ENCODE assay signal across 18 cellular contexts in genomic region chr6:156174026-156174880, GRCh38.
DNase-seq lines count a peak whose midpoint lies in the region; TF ChIP-seq lines count a peak whose summit lies in the region.
"Had no signal": no experiment of that assay in that cellular context is flagged by ENCODE, and none has a peak within 500 bp of the region (broad histone marks: within the 10 kb centered on the region; RNA-seq: fewer than 3 reads in every experiment).

No MANE protein-coding gene starts in this region.

- no peaks in the 10 kb centered on the region for H3K27me3 ChIP-seq in A673 (replicated peaks; ENCODE audit: insufficient read depth, low read depth, low read length, poor library complexity)
- H3K27me3 ChIP-seq: MG63, neutrophil, tibial artery had no signal

- TF ChIP-seq CTCF in A673 (conservative IDR thresholded peaks at IDR 0.05; ENCODE audit: low read depth, low read length): no peak

- H3K27ac ChIP-seq in A673 (ENCODE audit: low read depth, low read length, poor library complexity, severe bottlenecking): no peak overlapping the region
- H3K27ac ChIP-seq: neutrophil, tibial artery had no signal

- H3K27ac Mint-ChIP-seq in activated CD4-positive, alpha-beta memory T cell treated with anti-CD3 and anti-CD28 coated beads, Interleukin-2, amount 10 ng/mL, durations not matched to agents 7 days and 5 days: peak overlapping the region; percentile 64
- peak overlapping the region; percentile 2 for H3K27ac Mint-ChIP-seq in stimulated activated naive CD8-positive, alpha-beta T cell treated with anti-CD3 and anti-CD28 coated beads, Interleukin-15, Interleukin-2, amounts not matched to agents 100 ng/mL and 50 ng/mL, for 24 hours
- H3K27ac Mint-ChIP-seq: activated B cell treated with CpG ODN at 0.5 μM for 24 hours; activated T-helper 1 cell treated with anti-CD3 and anti-CD28 coated beads, Interleukin-12 subunit alpha, Interleukin-12 subunit beta, Interleukin-2, Interleukin-4 antibody, amounts not matched to agents 30 ng/mL and 10 ng/mL and 1 ng/mL, durations not matched to agents 14 hours and 24 hours and 36 hours had no signal

- no peaks in the 10 kb centered on the region for H3K27me3 Mint-ChIP-seq in activated CD4-positive, alpha-beta memory T cell treated with anti-CD3 and anti-CD28 coated beads, Interleukin-2, amount 10 ng/mL, durations not matched to agents 7 days and 5 days
- no peaks in the 10 kb centered on the region for H3K27me3 Mint-ChIP-seq in stimulated activated naive CD8-positive, alpha-beta T cell treated with anti-CD3 and anti-CD28 coated beads, Interleukin-15, Interleukin-2, amounts not matched to agents 100 ng/mL and 50 ng/mL, for 24 hours
- H3K27me3 Mint-ChIP-seq: activated B cell treated with CpG ODN at 0.5 μM for 24 hours had no signal

- H3K4me1 ChIP-seq in A673 (ENCODE audit: insufficient read depth, low read length, poor library complexity, severe bottlenecking): no peaks in the 10 kb centered on the region
- H3K4me1 ChIP-seq: tibial artery had no signal

- no peak overlapping the region for H3K4me3 ChIP-seq in A673 (ENCODE audit: low read depth, low read length, poor library complexity, severe bottlenecking)
- H3K4me3 ChIP-seq: MG63, tibial artery had no signal

- no peaks in the 10 kb centered on the region for H3K36me3 Mint-ChIP-seq in activated CD4-positive, alpha-beta memory T cell treated with anti-CD3 and anti-CD28 coated beads, Interleukin-2, amount 10 ng/mL, durations not matched to agents 7 days and 5 days (ENCODE audit: low read depth)
- no peaks in the 10 kb centered on the region for H3K36me3 Mint-ChIP-seq in stimulated activated naive CD8-positive, alpha-beta T cell treated with anti-CD3 and anti-CD28 coated beads, Interleukin-15, Interleukin-2, amounts not matched to agents 100 ng/mL and 50 ng/mL, for 24 hours (ENCODE audit: low read depth)

- peaks cover 9% of the 10 kb centered on the region for H3K9me3 Mint-ChIP-seq in activated CD4-positive, alpha-beta memory T cell treated with anti-CD3 and anti-CD28 coated beads, Interleukin-2, amount 10 ng/mL, durations not matched to agents 7 days and 5 days
- H3K9me3 Mint-ChIP-seq in stimulated activated naive CD8-positive, alpha-beta T cell treated with anti-CD3 and anti-CD28 coated beads, Interleukin-15, Interleukin-2, amounts not matched to agents 100 ng/mL and 50 ng/mL, for 24 hours: peaks cover 7% of the 10 kb centered on the region
- H3K9me3 Mint-ChIP-seq: activated B cell treated with CpG ODN at 0.5 μM for 24 hours had no signal

- H3K4me1 Mint-ChIP-seq in activated CD4-positive, alpha-beta memory T cell treated with anti-CD3 and anti-CD28 coated beads, Interleukin-2, amount 10 ng/mL, durations not matched to agents 7 days and 5 days: peaks cover 14% of the 10 kb centered on the region
- peaks cover 17% of the 10 kb centered on the region for H3K4me1 Mint-ChIP-seq in stimulated activated naive CD8-positive, alpha-beta T cell treated with anti-CD3 and anti-CD28 coated beads, Interleukin-15, Interleukin-2, amounts not matched to agents 100 ng/mL and 50 ng/mL, for 24 hours (ENCODE audit: low read depth)

- H3K4me3 Mint-ChIP-seq in activated CD4-positive, alpha-beta memory T cell treated with anti-CD3 and anti-CD28 coated beads, Interleukin-2, amount 10 ng/mL, durations not matched to agents 7 days and 5 days: no peak overlapping the region
- no peak overlapping the region for H3K4me3 Mint-ChIP-seq in stimulated activated naive CD8-positive, alpha-beta T cell treated with anti-CD3 and anti-CD28 coated beads, Interleukin-15, Interleukin-2, amounts not matched to agents 100 ng/mL and 50 ng/mL, for 24 hours
- H3K4me3 Mint-ChIP-seq: activated B cell treated with CpG ODN at 0.5 μM for 24 hours; activated T-helper 1 cell treated with anti-CD3 and anti-CD28 coated beads, Interleukin-12 subunit alpha, Interleukin-12 subunit beta, Interleukin-2, Interleukin-4 antibody, amounts not matched to agents 30 ng/mL and 10 ng/mL and 1 ng/mL, durations not matched to agents 14 hours and 24 hours and 36 hours had no signal

- CTCF ChIA-PET in activated CD4-positive, alpha-beta memory T cell treated with anti-CD3 and anti-CD28 coated beads, Interleukin-2, amount 10 ng/mL, durations not matched to agents 7 days and 5 days (lab: Charles Lee): no interaction called here
- CTCF ChIA-PET in A673 (lab: Charles Lee): no interaction called here

- intact Hi-C loops in A673 (cut with micrococcal nuclease; ENCODE audit: unreplicated experiment): no loop called here

- H3K9me3 ChIP-seq in A673 (ENCODE audit: low read depth, low read length, poor library complexity, severe bottlenecking): no peaks in the 10 kb centered on the region
- H3K9me3 ChIP-seq: MG63, neutrophil, tibial artery had no signal

- BruUV-seq in A673 (replicated peaks; lab: Mats Ljungman, UMichigan): no TSS peak

- POLR2A ChIA-PET in activated CD4-positive, alpha-beta memory T cell treated with anti-CD3 and anti-CD28 coated beads, Interleukin-2, amount 10 ng/mL, durations not matched to agents 7 days and 5 days (lab: Charles Lee): no interaction called here
- POLR2A ChIA-PET in A673 (lab: Charles Lee; ENCODE audit: low non-redundant PET): no interaction called here

- H3K36me3 ChIP-seq in A673 (ENCODE audit: insufficient read depth, low read length, poor library complexity, severe bottlenecking): no peaks in the 10 kb centered on the region
- H3K36me3 ChIP-seq: MG63, neutrophil, tibial artery had no signal

- peak; percentile 14 to 39 (median 35) for DNase-seq in stimulated activated CD4-positive, alpha-beta T cell treated with anti-CD3 and anti-CD28 coated beads, Interleukin-12 subunit alpha, Interleukin-12 subunit beta, amount 100 ng/mL, for 48 hours (ENCODE audit: low read depth in 2 of 3, low spot score in 1 of 3)
- DNase-seq in stimulated activated CD4-positive, alpha-beta T cell treated with anti-CD3 and anti-CD28 coated beads, Interleukin-4, amount 100 ng/mL, for 1 hour: no peak
- DNase-seq in activated CD4-positive, alpha-beta memory T cell treated with anti-CD3 and anti-CD28 coated beads, Interleukin-2, amount 10 ng/mL, durations not matched to agents 7 days and 5 days: peak; percentile 49
- peak; percentile 80 for DNase-seq in kidney tubule cell (ENCODE audit: low spot score)
- DNase-seq in A673 (ENCODE audit: low spot score): no peak
- no peak for DNase-seq in HT-29 (ENCODE audit: low spot score)
- DNase-seq in DMS53 treated with DMSO at 0.1 percent for 48 hours (lab: John Stamatoyannopoulos, UW; ENCODE audit: unreplicated experiment): no peak
- DNase-seq: activated B cell treated with CpG ODN at 0.5 μM for 24 hours, AML-193, COR-L47, left colon, MG63, NCI-H146, retina, tibial artery had no signal

Comparison
In these comparisons a context has a peak if more than half of its experiments do, and no peak if none do; other contexts are left out.
1. DNase-seq: peak in stimulated activated CD4-positive, alpha-beta T cell treated with anti-CD3 and anti-CD28 coated beads, Interleukin-12 subunit alpha, Interleukin-12 subunit beta, amount 100 ng/mL, for 48 hours (3 of 3), activated CD4-positive, alpha-beta memory T cell treated with anti-CD3 and anti-CD28 coated beads, Interleukin-2, amount 10 ng/mL, durations not matched to agents 7 days and 5 days (single experiment) and kidney tubule cell (single experiment); none in stimulated activated CD4-positive, alpha-beta T cell treated with anti-CD3 and anti-CD28 coated beads, Interleukin-4, amount 100 ng/mL, for 1 hour (single experiment), A673 (single experiment), HT-29 (single experiment) and DMS53 treated with DMSO at 0.1 percent for 48 hours (single experiment).